Comparison of ENCODE assay signal across 23 cellular contexts in the genomic region with DNA sequence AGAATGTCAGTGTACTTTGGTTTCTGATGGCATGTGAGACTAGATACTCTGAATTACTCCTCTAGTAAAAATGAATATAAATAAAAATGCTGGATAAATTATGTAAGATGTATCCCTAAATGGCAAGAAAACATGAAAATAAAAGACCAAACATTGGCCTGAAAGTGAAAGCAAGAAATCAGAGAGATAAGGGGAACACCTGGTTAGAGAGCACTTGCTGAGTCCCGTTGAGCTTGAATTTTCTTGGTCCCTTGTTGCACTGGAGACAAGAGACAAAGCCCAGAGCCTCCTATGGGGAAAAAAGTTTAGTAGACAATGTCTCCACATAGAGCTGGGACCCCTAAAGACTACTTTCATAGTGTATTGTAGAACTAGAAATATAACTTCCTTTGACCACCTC.
"Had no signal": no experiment of that assay in that cellular context is flagged by ENCODE, and none has a peak within 500 bp of the region (broad histone marks: within the 10 kb centered on the region; RNA-seq: fewer than 3 reads in every experiment).

No MANE protein-coding gene starts in this region.

- ATAC-seq: activated CD8-positive, alpha-beta T cell treated with anti-CD3 and anti-CD28 coated beads, Interleukin-2, amount 10 ng/mL, durations not matched to agents 7 days and 5 days; T-helper 17 cell; WTC11 had no signal

- DNase-seq: activated CD4-positive, alpha-beta T cell treated with anti-CD3 and anti-CD28 coated beads for 48 hours; activated CD4-positive, alpha-beta T cell treated with anti-CD3 and anti-CD28 coated beads, Interleukin-2, amount 50 U/mL, for 4 hours; activated CD4-positive, CD25-positive, alpha-beta regulatory T cell treated with anti-CD3 and anti-CD28 coated beads, Interleukin-2, amount 50 U/mL, for 72 hours; activated CD8-positive, alpha-beta memory T cell treated with anti-CD3 and anti-CD28 coated beads, Interleukin-2, amount 50 U/mL, for 48 hours; activated CD8-positive, alpha-beta T cell treated with anti-CD3 and anti-CD28 coated beads, Interleukin-2, amount 10 ng/mL, durations not matched to agents 7 days and 5 days; activated naive CD4-positive, alpha-beta T cell treated with anti-CD3 and anti-CD28 coated beads, Interleukin-2, amount 50 U/mL, for 16 hours; activated naive CD8-positive, alpha-beta T cell treated with anti-CD3 and anti-CD28 coated beads, Interleukin-2, amount 10 ng/mL, durations not matched to agents 7 days and 5 days; activated T-cell treated with anti-CD3 and anti-CD28 coated beads, Interleukin-2, amount 50 U/mL, for 1 hour; adrenal gland; anterior cingulate cortex; NCI-H1092; NCI-H1417; NCI-H1930; NCI-H2171; NCI-H2227 treated with DMSO at 0.1 percent for 48 hours; NCI-H526 treated with DMSO at 0.1 percent for 48 hours; NCI-H82; NK-92 treated with Interleukin-12 subunit alpha and Interleukin-12 subunit beta, amount 100 ng/mL, for 24 hours; PC-9; SIG-M5; T-helper 17 cell; T-helper 9 cell had no signal

- H3K36me3 ChIP-seq: adrenal gland had no signal

- H3K27me3 ChIP-seq: adrenal gland had no signal

- H3K9me3 ChIP-seq: adrenal gland had no signal

- H3K4me3 ChIP-seq: adrenal gland, PC-9 had no signal

- H3K27ac ChIP-seq: adrenal gland, PC-9 had no signal

- H2AFZ ChIP-seq: PC-9 had no signal

- H3K4me2 ChIP-seq: PC-9 had no signal
